1 cellular context compared by ENCODE assay signal in the genomic region with DNA sequence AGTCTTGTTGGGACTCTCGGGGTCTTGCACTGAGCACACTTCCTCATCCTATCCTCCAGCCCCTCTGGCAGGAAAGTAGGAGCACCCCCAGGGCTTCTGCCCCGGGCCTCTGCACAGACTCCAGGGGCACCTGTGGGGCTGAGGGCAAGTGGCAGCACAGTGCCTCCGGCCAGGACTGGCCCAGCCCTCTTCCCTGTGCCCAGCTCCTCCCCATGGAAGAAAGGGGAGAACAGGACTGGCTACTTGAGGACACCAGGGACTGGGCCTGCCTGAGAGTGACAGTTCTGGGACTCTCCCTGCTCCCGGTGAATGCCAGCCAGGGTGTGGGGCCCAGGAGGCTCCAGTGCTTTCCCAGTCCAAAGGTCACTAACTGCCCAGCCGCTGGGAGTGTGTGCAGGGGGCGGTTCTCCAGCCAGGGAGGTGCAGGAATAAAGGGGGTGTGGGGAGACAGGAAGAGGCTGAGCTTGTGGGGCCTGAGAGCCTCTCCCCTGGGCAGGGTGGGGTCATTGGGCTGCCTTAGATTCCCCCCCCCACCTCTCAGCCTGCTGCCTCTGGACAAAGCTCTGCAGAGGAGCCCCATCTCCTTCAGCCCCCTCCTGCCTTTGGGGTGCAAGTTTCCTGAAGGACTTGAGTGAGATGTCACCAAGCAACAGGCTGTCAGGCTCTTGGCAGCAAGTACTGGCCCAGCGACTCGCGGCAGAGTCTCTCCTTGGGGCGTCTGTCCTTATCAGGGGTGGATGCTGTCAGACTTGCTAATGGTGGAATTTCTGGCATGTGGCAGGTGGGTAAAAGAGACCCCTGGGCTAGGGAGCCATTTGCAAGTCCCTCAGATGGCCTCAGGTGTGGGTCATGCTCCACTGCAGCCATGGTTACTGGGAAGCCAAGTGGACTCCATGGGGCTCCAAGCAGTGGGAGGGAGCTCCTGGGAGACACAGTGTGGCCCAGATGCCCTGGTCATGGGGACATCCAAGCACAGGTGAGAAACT.
TF ChIP-seq lines count a peak whose summit lies in the region.

No MANE protein-coding gene starts in this region.

TF ChIP-seq in HepG2, 621 proteins besides CTCF, POLR2A, EP300 and RAD21 (continued from another document and continues in another):
- peak; percentile 95; the same call in 1 of the 2 replicates for TF ChIP-seq ZNF747 (CRISPR knock-in tag; IDR thresholded peaks at IDR 0.05; ENCODE audit: borderline replicate concordance)
- TF ChIP-seq, protein P1, sequence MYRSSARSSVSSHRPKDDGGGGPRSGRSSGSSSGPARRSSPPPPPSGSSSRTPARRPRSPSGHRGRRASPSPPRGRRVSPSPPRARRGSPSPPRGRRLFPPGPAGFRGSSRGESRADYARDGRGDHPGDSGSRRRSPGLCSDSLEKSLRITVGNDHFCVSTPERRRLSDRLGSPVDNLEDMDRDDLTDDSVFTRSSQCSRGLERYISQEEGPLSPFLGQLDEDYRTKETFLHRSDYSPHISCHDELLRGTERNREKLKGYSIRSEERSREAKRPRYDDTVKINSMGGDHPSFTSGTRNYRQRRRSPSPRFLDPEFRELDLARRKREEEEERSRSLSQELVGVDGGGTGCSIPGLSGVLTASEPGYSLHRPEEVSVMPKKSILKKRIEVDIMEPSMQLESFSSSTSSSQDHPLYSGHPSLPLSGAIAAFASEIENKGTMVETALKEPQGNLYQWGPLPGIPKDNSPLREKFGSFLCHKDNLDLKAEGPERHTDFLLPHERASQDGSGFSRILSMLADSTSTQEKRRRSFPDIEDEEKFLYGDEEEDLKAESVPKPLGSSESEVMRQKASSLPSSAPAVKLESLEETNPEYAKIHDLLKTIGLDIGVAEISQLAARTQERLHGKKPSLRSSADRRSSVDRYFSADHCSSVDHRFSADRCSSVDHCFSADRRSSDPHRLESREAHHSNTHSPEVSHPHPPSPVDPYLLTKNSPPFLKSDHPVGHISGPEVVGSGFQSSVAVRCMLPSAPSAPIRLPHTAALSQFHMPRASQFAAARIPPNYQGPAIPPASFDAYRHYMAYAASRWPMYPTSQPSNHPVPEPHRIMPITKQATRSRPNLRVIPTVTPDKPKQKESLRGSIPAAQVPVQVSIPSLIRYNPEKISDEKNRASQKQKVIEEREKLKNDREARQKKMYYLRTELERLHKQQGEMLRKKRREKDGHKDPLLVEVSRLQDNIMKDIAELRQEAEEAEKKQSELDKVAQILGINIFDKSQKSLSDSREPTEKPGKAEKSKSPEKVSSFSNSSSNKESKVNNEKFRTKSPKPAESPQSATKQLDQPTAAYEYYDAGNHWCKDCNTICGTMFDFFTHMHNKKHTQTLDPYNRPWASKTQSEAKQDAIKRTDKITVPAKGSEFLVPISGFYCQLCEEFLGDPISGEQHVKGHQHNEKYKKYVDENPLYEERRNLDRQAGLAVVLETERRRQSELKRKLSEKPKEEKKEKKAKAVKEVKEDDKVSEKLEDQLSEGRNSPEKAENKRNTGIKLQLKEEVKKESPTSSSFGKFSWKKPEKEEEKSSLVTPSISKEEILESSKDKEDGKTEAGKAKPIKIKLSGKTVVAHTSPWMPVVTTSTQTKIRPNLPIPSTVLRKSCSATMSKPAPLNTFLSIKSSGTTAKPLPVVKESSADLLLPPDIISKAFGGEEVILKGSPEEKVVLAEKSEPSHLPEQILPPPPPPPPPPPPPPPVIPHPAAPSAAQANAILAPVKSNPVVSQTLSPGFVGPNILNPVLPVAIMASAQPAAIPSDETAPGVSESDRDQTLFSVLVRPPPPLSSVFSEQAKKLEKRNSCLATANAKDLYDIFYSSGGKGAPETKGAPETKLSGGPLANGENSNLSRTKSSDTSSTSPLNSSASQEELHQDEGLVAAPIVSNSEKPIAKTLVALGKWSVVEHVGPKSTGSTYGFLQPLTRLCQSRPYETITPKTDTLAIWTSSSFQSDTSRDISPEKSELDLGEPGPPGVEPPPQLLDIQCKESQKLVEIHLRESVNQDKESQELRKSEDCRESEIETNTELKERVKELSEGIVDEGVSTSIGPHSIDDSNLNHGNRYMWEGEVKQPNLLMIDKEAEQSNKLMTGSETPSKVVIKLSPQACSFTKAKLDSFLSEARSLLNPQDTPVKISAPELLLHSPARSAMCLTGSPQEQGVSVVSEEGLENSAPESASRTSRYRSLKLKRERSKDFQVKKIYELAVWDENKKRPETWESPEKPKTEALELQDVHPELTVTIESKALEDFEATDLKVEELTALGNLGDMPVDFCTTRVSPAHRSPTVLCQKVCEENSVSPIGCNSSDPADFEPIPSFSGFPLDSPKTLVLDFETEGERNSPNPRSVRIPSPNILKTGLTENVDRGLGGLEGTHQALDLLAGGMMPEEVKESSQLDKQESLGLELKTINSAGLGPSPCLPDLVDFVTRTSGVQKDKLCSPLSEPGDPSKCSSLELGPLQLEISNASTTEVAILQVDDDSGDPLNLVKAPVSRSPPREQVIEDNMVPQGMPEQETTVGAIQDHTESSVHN (CRISPR knock-in tag; IDR thresholded peaks at IDR 0.05), result peak; percentile 15; the same call in 1 of the 2 replicates
- no peak for TF ChIP-seq FOSL1 (CRISPR knock-in tag; IDR thresholded peaks at IDR 0.05; ENCODE audit: borderline replicate concordance)
- TF ChIP-seq HMG20B (CRISPR knock-in tag; conservative IDR thresholded peaks at IDR 0.05), result 0 out of 2 replicates have a peak, but pooled peaks have one; percentile 36
- TF ChIP-seq NPAS2 (CRISPR knock-in tag; IDR thresholded peaks at IDR 0.05; ENCODE audit: borderline replicate concordance), result no peak
- TF ChIP-seq ZBTB8A (CRISPR knock-in tag; IDR thresholded peaks at IDR 0.05; ENCODE audit: borderline replicate concordance, low read depth), result no peak
- peak; percentile 94 for TF ChIP-seq ZNF605 (CRISPR knock-in tag; IDR thresholded peaks at IDR 0.05)
- peak; percentile 38; the same call in 1 of the 2 replicates for TF ChIP-seq ZNF329 (CRISPR knock-in tag; IDR thresholded peaks at IDR 0.05; ENCODE audit: low read depth)
- TF ChIP-seq, protein P2, sequence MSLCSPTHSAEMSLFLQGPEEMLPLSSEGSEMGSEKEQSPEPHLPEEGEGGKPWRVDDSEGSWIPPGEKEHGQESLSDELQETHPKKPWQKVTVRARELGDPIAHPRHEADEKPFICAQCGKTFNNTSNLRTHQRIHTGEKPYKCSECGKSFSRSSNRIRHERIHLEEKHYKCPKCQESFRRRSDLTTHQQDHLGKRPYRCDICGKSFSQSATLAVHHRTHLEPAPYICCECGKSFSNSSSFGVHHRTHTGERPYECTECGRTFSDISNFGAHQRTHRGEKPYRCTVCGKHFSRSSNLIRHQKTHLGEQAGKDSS (CRISPR knock-in tag; IDR thresholded peaks at IDR 0.05; ENCODE audit: borderline replicate concordance, low read depth), result peak; percentile 89; the same call in 1 of the 2 replicates
- no peak for TF ChIP-seq ZNF672 (CRISPR knock-in tag; IDR thresholded peaks at IDR 0.05)
- peak; percentile 82 for TF ChIP-seq DR1 (CRISPR knock-in tag; IDR thresholded peaks at IDR 0.05)
- TF ChIP-seq ZNF33A (CRISPR knock-in tag; IDR thresholded peaks at IDR 0.05; ENCODE audit: borderline replicate concordance), result peak; percentile 77; the same call in 1 of the 2 replicates
- no peak for TF ChIP-seq ZBTB1 (CRISPR knock-in tag; IDR thresholded peaks at IDR 0.05; ENCODE audit: borderline replicate concordance)
- no peak for TF ChIP-seq SMC3 (IDR thresholded peaks at IDR 0.05; ENCODE audit: low read length)
- no peak for TF ChIP-seq FIP1L1 (IDR thresholded peaks at IDR 0.05; ENCODE audit: borderline replicate concordance, insufficient read depth, low read depth, low read length)
- TF ChIP-seq, protein P3, sequence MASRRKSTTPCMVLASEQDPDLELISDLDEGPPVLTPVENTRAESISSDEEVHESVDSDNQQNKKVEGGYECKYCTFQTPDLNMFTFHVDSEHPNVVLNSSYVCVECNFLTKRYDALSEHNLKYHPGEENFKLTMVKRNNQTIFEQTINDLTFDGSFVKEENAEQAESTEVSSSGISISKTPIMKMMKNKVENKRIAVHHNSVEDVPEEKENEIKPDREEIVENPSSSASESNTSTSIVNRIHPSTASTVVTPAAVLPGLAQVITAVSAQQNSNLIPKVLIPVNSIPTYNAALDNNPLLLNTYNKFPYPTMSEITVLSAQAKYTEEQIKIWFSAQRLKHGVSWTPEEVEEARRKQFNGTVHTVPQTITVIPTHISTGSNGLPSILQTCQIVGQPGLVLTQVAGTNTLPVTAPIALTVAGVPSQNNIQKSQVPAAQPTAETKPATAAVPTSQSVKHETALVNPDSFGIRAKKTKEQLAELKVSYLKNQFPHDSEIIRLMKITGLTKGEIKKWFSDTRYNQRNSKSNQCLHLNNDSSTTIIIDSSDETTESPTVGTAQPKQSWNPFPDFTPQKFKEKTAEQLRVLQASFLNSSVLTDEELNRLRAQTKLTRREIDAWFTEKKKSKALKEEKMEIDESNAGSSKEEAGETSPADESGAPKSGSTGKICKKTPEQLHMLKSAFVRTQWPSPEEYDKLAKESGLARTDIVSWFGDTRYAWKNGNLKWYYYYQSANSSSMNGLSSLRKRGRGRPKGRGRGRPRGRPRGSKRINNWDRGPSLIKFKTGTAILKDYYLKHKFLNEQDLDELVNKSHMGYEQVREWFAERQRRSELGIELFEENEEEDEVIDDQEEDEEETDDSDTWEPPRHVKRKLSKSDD (CRISPR knock-in tag; IDR thresholded peaks at IDR 0.05; ENCODE audit: low read depth), result peak; percentile 73
- TF ChIP-seq ZSCAN12 (CRISPR knock-in tag; IDR thresholded peaks at IDR 0.05), result no peak
- peak; percentile 97 for TF ChIP-seq POLR2AphosphoS5 (IDR thresholded peaks at IDR 0.05; ENCODE audit: low read depth, low read length)
- no peak for TF ChIP-seq ZNF570 (CRISPR knock-in tag; IDR thresholded peaks at IDR 0.05; ENCODE audit: borderline replicate concordance)
- TF ChIP-seq RELA (CRISPR knock-in tag; IDR thresholded peaks at IDR 0.05), result no peak; the same call in none of the 2 replicates
- TF ChIP-seq AGO1 (IDR thresholded peaks at IDR 0.05; ENCODE audit: low read depth, low read length, poor library complexity, severe bottlenecking), result peak; percentile 77
- TF ChIP-seq ZNF761 (CRISPR knock-in tag; conservative IDR thresholded peaks at IDR 0.05), result no peak
- peak; percentile 95 for TF ChIP-seq MIER3 (CRISPR knock-in tag; IDR thresholded peaks at IDR 0.05; ENCODE audit: borderline replicate concordance)
- TF ChIP-seq STAG1 (CRISPR knock-in tag; IDR thresholded peaks at IDR 0.05), result no peak
- no peak for TF ChIP-seq TMF1 (CRISPR knock-in tag; IDR thresholded peaks at IDR 0.05; ENCODE audit: low read depth)
- TF ChIP-seq SP2 (CRISPR knock-in tag; IDR thresholded peaks at IDR 0.05), result peak; percentile 82
- TF ChIP-seq ZNF160 (CRISPR knock-in tag; IDR thresholded peaks at IDR 0.05), result no peak
- no peak for TF ChIP-seq ZNF766 (CRISPR knock-in tag; IDR thresholded peaks at IDR 0.05; ENCODE audit: borderline replicate concordance)
- TF ChIP-seq, protein P4, sequence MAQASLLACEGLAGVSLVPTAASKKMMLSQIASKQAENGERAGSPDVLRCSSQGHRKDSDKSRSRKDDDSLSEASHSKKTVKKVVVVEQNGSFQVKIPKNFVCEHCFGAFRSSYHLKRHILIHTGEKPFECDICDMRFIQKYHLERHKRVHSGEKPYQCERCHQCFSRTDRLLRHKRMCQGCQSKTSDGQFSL (CRISPR knock-in tag; IDR thresholded peaks at IDR 0.05), result peak; percentile 73; the same call in 1 of the 2 replicates
- TF ChIP-seq, protein P5, sequence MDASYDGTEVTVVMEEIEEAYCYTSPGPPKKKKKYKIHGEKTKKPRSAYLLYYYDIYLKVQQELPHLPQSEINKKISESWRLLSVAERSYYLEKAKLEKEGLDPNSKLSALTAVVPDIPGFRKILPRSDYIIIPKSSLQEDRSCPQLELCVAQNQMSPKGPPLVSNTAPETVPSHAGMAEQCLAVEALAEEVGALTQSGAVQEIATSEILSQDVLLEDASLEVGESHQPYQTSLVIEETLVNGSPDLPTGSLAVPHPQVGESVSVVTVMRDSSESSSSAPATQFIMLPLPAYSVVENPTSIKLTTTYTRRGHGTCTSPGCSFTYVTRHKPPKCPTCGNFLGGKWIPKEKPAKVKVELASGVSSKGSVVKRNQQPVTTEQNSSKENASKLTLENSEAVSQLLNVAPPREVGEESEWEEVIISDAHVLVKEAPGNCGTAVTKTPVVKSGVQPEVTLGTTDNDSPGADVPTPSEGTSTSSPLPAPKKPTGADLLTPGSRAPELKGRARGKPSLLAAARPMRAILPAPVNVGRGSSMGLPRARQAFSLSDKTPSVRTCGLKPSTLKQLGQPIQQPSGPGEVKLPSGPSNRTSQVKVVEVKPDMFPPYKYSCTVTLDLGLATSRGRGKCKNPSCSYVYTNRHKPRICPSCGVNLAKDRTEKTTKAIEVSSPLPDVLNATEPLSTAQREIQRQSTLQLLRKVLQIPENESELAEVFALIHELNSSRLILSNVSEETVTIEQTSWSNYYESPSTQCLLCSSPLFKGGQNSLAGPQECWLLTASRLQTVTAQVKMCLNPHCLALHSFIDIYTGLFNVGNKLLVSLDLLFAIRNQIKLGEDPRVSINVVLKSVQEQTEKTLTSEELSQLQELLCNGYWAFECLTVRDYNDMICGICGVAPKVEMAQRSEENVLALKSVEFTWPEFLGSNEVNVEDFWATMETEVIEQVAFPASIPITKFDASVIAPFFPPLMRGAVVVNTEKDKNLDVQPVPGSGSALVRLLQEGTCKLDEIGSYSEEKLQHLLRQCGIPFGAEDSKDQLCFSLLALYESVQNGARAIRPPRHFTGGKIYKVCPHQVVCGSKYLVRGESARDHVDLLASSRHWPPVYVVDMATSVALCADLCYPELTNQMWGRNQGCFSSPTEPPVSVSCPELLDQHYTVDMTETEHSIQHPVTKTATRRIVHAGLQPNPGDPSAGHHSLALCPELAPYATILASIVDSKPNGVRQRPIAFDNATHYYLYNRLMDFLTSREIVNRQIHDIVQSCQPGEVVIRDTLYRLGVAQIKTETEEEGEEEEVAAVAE (CRISPR knock-in tag; IDR thresholded peaks at IDR 0.05; ENCODE audit: borderline replicate concordance), result peak; percentile 73; the same call in 1 of the 2 replicates
- TF ChIP-seq ZNF17 (CRISPR knock-in tag; IDR thresholded peaks at IDR 0.05), result no peak
- no peak; the same call in 1 of the 2 replicates for TF ChIP-seq SOX13 (IDR thresholded peaks at IDR 0.05)
- peak in 1 of 2 experiments; percentile 64; a peak in 2 of 4 replicates for TF ChIP-seq SOX13 (CRISPR knock-in tag; conservative IDR thresholded peaks at IDR 0.05 in 1 of 2, IDR thresholded peaks at IDR 0.05 in 1 of 2)
- no peak for TF ChIP-seq ZNF777 (CRISPR knock-in tag; IDR thresholded peaks at IDR 0.05)
- peak; percentile 85; the same call in 1 of the 2 replicates for TF ChIP-seq ZNF878 (CRISPR knock-in tag; IDR thresholded peaks at IDR 0.05)
- TF ChIP-seq, protein P6, sequence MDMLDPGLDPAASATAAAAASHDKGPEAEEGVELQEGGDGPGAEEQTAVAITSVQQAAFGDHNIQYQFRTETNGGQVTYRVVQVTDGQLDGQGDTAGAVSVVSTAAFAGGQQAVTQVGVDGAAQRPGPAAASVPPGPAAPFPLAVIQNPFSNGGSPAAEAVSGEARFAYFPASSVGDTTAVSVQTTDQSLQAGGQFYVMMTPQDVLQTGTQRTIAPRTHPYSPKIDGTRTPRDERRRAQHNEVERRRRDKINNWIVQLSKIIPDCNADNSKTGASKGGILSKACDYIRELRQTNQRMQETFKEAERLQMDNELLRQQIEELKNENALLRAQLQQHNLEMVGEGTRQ (IDR thresholded peaks at IDR 0.05; ENCODE audit: low read depth, low read length), result no peak
- TF ChIP-seq, protein P6 (CRISPR knock-in tag; IDR thresholded peaks at IDR 0.05; ENCODE audit: borderline replicate concordance), result no peak
